16 cellular contexts compared by ENCODE assay signal in the genomic region with DNA sequence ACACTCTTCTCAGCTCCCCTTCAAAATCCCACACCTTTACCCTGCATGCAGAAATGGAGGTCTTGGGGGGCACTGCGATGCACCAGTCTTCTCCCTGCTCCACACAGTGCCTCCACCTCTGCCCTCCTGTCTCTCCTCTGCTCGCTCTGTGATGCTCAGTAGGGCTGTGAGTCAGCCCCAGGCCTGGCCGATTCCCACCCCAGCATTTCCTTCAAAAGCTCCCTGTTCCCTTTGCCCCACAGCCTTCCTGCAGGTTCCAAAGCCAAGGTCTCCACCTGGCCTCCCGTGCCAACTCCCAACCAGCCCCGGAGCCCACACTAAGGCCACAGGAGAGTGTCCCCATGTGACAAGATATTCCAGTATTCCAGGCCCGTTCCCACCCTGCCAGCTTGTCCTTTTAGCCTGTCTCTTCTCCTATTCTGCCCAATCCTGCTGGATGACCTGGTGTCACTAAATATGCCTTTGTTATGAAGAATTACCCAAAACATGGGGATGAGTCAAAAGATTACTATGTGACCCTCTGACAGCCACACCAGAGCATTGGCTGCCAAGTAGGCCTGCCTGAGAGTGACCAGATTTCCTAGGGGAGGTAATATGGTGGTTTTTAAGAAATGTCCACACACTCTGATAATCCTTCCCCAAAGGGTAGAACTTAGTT.
DNase-seq lines count a peak whose midpoint lies in the region; ATAC-seq and TF ChIP-seq lines count a peak whose summit lies in the region.
"Had no signal": no experiment of that assay in that cellular context is flagged by ENCODE, and none has a peak within 500 bp of the region (broad histone marks: within the 10 kb centered on the region; RNA-seq: fewer than 3 reads in every experiment).

No MANE protein-coding gene starts in this region.

- H3K9me3 Mint-ChIP-seq in activated CD4-positive, alpha-beta T cell treated with anti-CD3 and anti-CD28 coated beads, Interleukin-2, amount 10 ng/mL, durations not matched to agents 7 days and 5 days: no peaks in the 10 kb centered on the region

- CTCF ChIA-PET in activated CD4-positive, alpha-beta T cell treated with anti-CD3 and anti-CD28 coated beads, Interleukin-2, amount 10 ng/mL, durations not matched to agents 7 days and 5 days (lab: Charles Lee): no interaction called here

- no peaks in the 10 kb centered on the region for H3K27me3 Mint-ChIP-seq in activated CD4-positive, alpha-beta T cell treated with anti-CD3 and anti-CD28 coated beads, Interleukin-2, amount 10 ng/mL, durations not matched to agents 7 days and 5 days

- H3K4me3 Mint-ChIP-seq in activated CD4-positive, alpha-beta T cell treated with anti-CD3 and anti-CD28 coated beads, Interleukin-2, amount 10 ng/mL, durations not matched to agents 7 days and 5 days: no peak overlapping the region
- H3K4me3 Mint-ChIP-seq: central memory CD8-positive, alpha-beta T cell; endodermal cell; memory B cell had no signal

- peak; percentile 46 for DNase-seq in HT1080 (ENCODE audit: low read depth)
- peak; percentile 58 to 84 for DNase-seq in cardiac fibroblast (ENCODE audit: low read depth in 2 of 2)
- DNase-seq in kidney tubule cell (ENCODE audit: low spot score): peak; percentile 52
- no peak for DNase-seq in activated CD4-positive, alpha-beta T cell treated with anti-CD3 and anti-CD28 coated beads, Interleukin-2, amount 10 ng/mL, durations not matched to agents 7 days and 5 days
- no peak for DNase-seq in activated T-cell treated with anti-CD3 and anti-CD28 coated beads, Interleukin-2, amount 50 U/mL, for 1 hour
- no peak for DNase-seq in inferior parietal cortex (ENCODE audit: extremely low spot score)
- DNase-seq: activated CD8-positive, alpha-beta memory T cell treated with anti-CD3 and anti-CD28 coated beads for 24 hours; endodermal cell; NCI-H2029 treated with DMSO at 0.1 percent for 48 hours; NCI-H526; Peyer's patch had no signal

- H3K27ac Mint-ChIP-seq in activated CD4-positive, alpha-beta T cell treated with anti-CD3 and anti-CD28 coated beads, Interleukin-2, amount 10 ng/mL, durations not matched to agents 7 days and 5 days: no peak overlapping the region
- H3K27ac Mint-ChIP-seq: activated T-helper 2 cell treated with anti-CD3 and anti-CD28 coated beads, Interferon-gamma antibody, Interleukin-2, Interleukin-4, amounts not matched to agents 10 μg/mL and 5 μg/mL and 100 μg/mL, durations not matched to agents 14 hours and 24 hours and 36 hours; endodermal cell; memory B cell had no signal

- ATAC-seq in HG02642 (IDR thresholded peaks at IDR 0.05; ENCODE audit: poor library complexity, unreplicated experiment): no peak

- H3K4me1 Mint-ChIP-seq in activated CD4-positive, alpha-beta T cell treated with anti-CD3 and anti-CD28 coated beads, Interleukin-2, amount 10 ng/mL, durations not matched to agents 7 days and 5 days: peaks cover 2% of the 10 kb centered on the region
- H3K4me1 Mint-ChIP-seq: central memory CD8-positive, alpha-beta T cell; memory B cell had no signal

- H3K36me3 Mint-ChIP-seq in activated CD4-positive, alpha-beta T cell treated with anti-CD3 and anti-CD28 coated beads, Interleukin-2, amount 10 ng/mL, durations not matched to agents 7 days and 5 days (ENCODE audit: low read depth): no peaks in the 10 kb centered on the region

- no peak overlapping the region for H3K27ac ChIP-seq in BLaER1
- H3K27ac ChIP-seq: Peyer's patch had no signal

- peaks cover 38% of the 10 kb centered on the region for H3K9me3 ChIP-seq in BLaER1
- H3K9me3 ChIP-seq: Peyer's patch had no signal

- peaks cover 14% of the 10 kb centered on the region for H3K4me1 ChIP-seq in BLaER1
- H3K4me1 ChIP-seq: Peyer's patch had no signal

- POLR2A ChIA-PET in activated CD4-positive, alpha-beta T cell treated with anti-CD3 and anti-CD28 coated beads, Interleukin-2, amount 10 ng/mL, durations not matched to agents 7 days and 5 days (lab: Charles Lee): no interaction called here

- H3K27me3 ChIP-seq in BLaER1: no peaks in the 10 kb centered on the region
- H3K27me3 ChIP-seq: Peyer's patch had no signal

- no peak overlapping the region for H3K9ac ChIP-seq in BLaER1

- H3K36me3 ChIP-seq in BLaER1: no peaks in the 10 kb centered on the region
- H3K36me3 ChIP-seq: Peyer's patch had no signal

- no peak overlapping the region for H3K4me3 ChIP-seq in BLaER1
- no peak overlapping the region for H3K4me3 ChIP-seq in cardiac fibroblast (replicated peaks in 1 of 2; ENCODE audit: low read depth in 2 of 2, low read length in 2 of 2)
- H3K4me3 ChIP-seq: Peyer's patch had no signal

- H4K20me1 ChIP-seq in BLaER1: no peaks in the 10 kb centered on the region

- peak overlapping the region; percentile 32 for H3K4me2 ChIP-seq in BLaER1

- no peak for TF ChIP-seq CTCF in cardiac fibroblast (IDR thresholded peaks at IDR 0.05; ENCODE audit: low read depth, low read length)

Comparison
In these comparisons a context has a peak if more than half of its experiments do, and no peak if none do; other contexts are left out.
1. DNase-seq: peak in HT1080 (single experiment), cardiac fibroblast (2 of 2) and kidney tubule cell (single experiment); none in activated CD4-positive, alpha-beta T cell treated with anti-CD3 and anti-CD28 coated beads, Interleukin-2, amount 10 ng/mL, durations not matched to agents 7 days and 5 days (single experiment), activated T-cell treated with anti-CD3 and anti-CD28 coated beads, Interleukin-2, amount 50 U/mL, for 1 hour (single experiment) and inferior parietal cortex (single experiment).